Comparison of ENCODE assay signal across 10 cellular contexts in the genomic region with DNA sequence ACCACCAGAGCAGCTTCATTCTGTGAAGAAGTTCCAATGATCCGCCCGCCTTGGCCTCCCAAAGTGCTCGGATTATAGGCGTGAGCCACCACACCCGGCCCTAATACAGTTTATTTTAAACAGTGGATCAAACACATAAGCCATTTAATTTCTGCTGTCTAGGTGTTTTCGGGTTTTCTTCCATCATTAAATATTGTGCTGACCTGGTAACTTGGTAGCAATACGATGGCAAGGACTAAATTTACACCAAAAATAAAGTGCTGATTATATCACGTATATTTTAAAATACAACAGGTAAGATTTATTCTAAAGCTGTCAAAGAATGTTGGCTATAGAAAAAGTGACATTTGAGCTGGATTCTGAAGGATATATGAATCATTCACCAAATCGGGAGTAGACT. TPM values are rescaled to one million over a fixed set of nuclear protein-coding genes. Genes with fewer than 3 reads are reported as not detected.
DNase-seq lines count a peak whose midpoint lies in the region; ATAC-seq, FAIRE-seq and TF ChIP-seq lines count a peak whose summit lies in the region.
"Had no signal": no experiment of that assay in that cellular context is flagged by ENCODE, and none has a peak within 500 bp of the region (broad histone marks: within the 10 kb centered on the region; RNA-seq: fewer than 3 reads in every experiment).

No MANE protein-coding gene starts in this region.

- H3K27ac ChIP-seq in keratinocyte (ENCODE audit: control insufficient read depth, insufficient read depth, low read length) (peak overlapping the region; percentile 88), stomach smooth muscle (ENCODE audit: low read length) (no peak overlapping the region)

- no peak overlapping the region for H2AFZ ChIP-seq in keratinocyte (ENCODE audit: control insufficient read depth, low read length)

- dilution Hi-C loops in keratinocyte (cut with MboI; ENCODE audit: extremely low pct_ligation_motif_present, low sequenced_read_pairs): no loop called here

- CTCF ChIA-PET in activated CD4-positive, alpha-beta T cell treated with anti-CD3 and anti-CD28 coated beads for 36 hours (lab: Charles Lee): interaction anchor here (1.5 to 3.2 kb wide), 4 partner anchors 15 to 142 kb away, joined by 3 to 21 read pairs (median 10); partner anchors contain the start of gene NUDT15

- peak overlapping the region; percentile 97 for H3K4me3 Mint-ChIP-seq in activated CD4-positive, alpha-beta T cell treated with anti-CD3 and anti-CD28 coated beads for 36 hours
- H3K4me3 Mint-ChIP-seq in activated T-helper 2 cell treated with anti-CD3 and anti-CD28 coated beads, Interferon-gamma antibody, Interleukin-2, Interleukin-4, amounts not matched to agents 10 μg/mL and 5 μg/mL and 100 μg/mL, durations not matched to agents 14 hours and 24 hours and 36 hours (ENCODE audit: low read depth): peak overlapping the region; percentile 99

- no peak for DNase-seq in activated CD4-positive, alpha-beta T cell treated with anti-CD3 and anti-CD28 coated beads for 36 hours
- DNase-seq in activated CD4-positive, alpha-beta T cell treated with anti-CD3 and anti-CD28 coated beads, Interleukin-2, amount 50 U/mL, for 48 hours: no peak
- DNase-seq in activated T-helper 2 cell treated with anti-CD3 and anti-CD28 coated beads, Interferon-gamma antibody, Interleukin-2, Interleukin-4, amounts not matched to agents 10 μg/mL and 5 μg/mL and 100 μg/mL, durations not matched to agents 14 hours and 24 hours and 36 hours (ENCODE audit: low spot score): no peak
- DNase-seq in keratinocyte (ENCODE audit: low read depth, low spot score) (no peak), NCI-H524 (lab: John Stamatoyannopoulos, UW) (no peak)
- no peak for DNase-seq in stimulated activated CD4-positive, alpha-beta T cell treated with anti-CD3 and anti-CD28 coated beads, Interleukin-4, amount 100 ng/mL, for 4 hours
- DNase-seq: activated gamma-delta T cell, NCI-H187 had no signal

- peaks cover 7% of the 10 kb centered on the region for H3K36me3 Mint-ChIP-seq in activated CD4-positive, alpha-beta T cell treated with anti-CD3 and anti-CD28 coated beads for 36 hours (ENCODE audit: low read depth)
- peaks cover 24% of the 10 kb centered on the region for H3K36me3 Mint-ChIP-seq in activated T-helper 2 cell treated with anti-CD3 and anti-CD28 coated beads, Interferon-gamma antibody, Interleukin-2, Interleukin-4, amounts not matched to agents 10 μg/mL and 5 μg/mL and 100 μg/mL, durations not matched to agents 14 hours and 24 hours and 36 hours (ENCODE audit: low read depth)

- intact Hi-C loops in activated CD4-positive, alpha-beta T cell treated with anti-CD3 and anti-CD28 coated beads for 36 hours (cut with DNase I, micrococcal nuclease): loop anchor here in 1 of 2 experiments (10.0 kb wide), 2 partner anchors 299 to 881 kb away; partner anchors contain the start of gene FNDC3A
- intact Hi-C loops in activated T-helper 2 cell treated with anti-CD3 and anti-CD28 coated beads, Interferon-gamma antibody, Interleukin-2, Interleukin-4, amounts not matched to agents 10 μg/mL and 5 μg/mL and 100 μg/mL, durations not matched to agents 14 hours and 24 hours and 36 hours (cut with micrococcal nuclease): no loop called here

- H3K4me1 Mint-ChIP-seq in activated CD4-positive, alpha-beta T cell treated with anti-CD3 and anti-CD28 coated beads for 36 hours: peaks cover 40% of the 10 kb centered on the region
- peaks cover 32% of the 10 kb centered on the region for H3K4me1 Mint-ChIP-seq in activated T-helper 2 cell treated with anti-CD3 and anti-CD28 coated beads, Interferon-gamma antibody, Interleukin-2, Interleukin-4, amounts not matched to agents 10 μg/mL and 5 μg/mL and 100 μg/mL, durations not matched to agents 14 hours and 24 hours and 36 hours (ENCODE audit: low read depth)

- peak overlapping the region; percentile 95 to 97 (median 96) for H3K4me3 ChIP-seq in keratinocyte (ENCODE audit: control insufficient read depth in 2 of 3, extremely low read depth in 1 of 3, insufficient read depth in 2 of 3, low read depth in 1 of 3, low read length in 3 of 3)
- peak overlapping the region; percentile 92 to 94 for H3K4me3 ChIP-seq in stomach smooth muscle (ENCODE audit: low read length in 2 of 2)

- TF ChIP-seq CTCF in keratinocyte (optimal IDR thresholded peaks at IDR 0.05 in 1 of 3, IDR thresholded peaks at IDR 0.05 in 1 of 3, conservative IDR thresholded peaks at IDR 0.05 in 1 of 3; ENCODE audit: extremely low read depth in 1 of 3, insufficient read depth in 2 of 3, low read length in 3 of 3): no peak

- H3K4me1 ChIP-seq in keratinocyte (ENCODE audit: control insufficient read depth, extremely low read depth, insufficient read depth, low read length): peaks cover 15% of the 10 kb centered on the region
- H3K4me1 ChIP-seq in stomach smooth muscle (ENCODE audit: control insufficient read depth, insufficient read depth, low read length): peaks cover 16% of the 10 kb centered on the region

- H3K9ac ChIP-seq in keratinocyte (ENCODE audit: control insufficient read depth, extremely low read depth, insufficient read depth, low read length) (peak overlapping the region; percentile 95), stomach smooth muscle (ENCODE audit: low read length in 2 of 2) (peak overlapping the region in 1 of 2 donors; percentile 96)

- no peak for ATAC-seq in activated CD4-positive, alpha-beta T cell treated with anti-CD3 and anti-CD28 coated beads for 36 hours
- no peak for ATAC-seq in HG02759 (IDR thresholded peaks at IDR 0.05; ENCODE audit: unreplicated experiment)

- H3K9me3 ChIP-seq in keratinocyte (ENCODE audit: control insufficient read depth, low read depth, low read length): no peaks in the 10 kb centered on the region
- H3K9me3 ChIP-seq in stomach smooth muscle (ENCODE audit: control insufficient read depth in 2 of 2, low read length in 2 of 2): no peaks in the 10 kb centered on the region

- no peaks in the 10 kb centered on the region for H3K27me3 ChIP-seq in keratinocyte (ENCODE audit: control insufficient read depth, extremely low read depth, insufficient read depth, low read length)
- no peaks in the 10 kb centered on the region for H3K27me3 ChIP-seq in stomach smooth muscle (ENCODE audit: control insufficient read depth in 1 of 2, insufficient read depth in 2 of 2, low read length in 2 of 2)

- peaks cover 63% of the 10 kb centered on the region for H3K79me2 ChIP-seq in keratinocyte (ENCODE audit: control insufficient read depth, insufficient read depth, low read length)

- H3K36me3 ChIP-seq in keratinocyte (ENCODE audit: control insufficient read depth in 2 of 2, extremely low read depth in 1 of 2, insufficient read depth in 2 of 2, low read length in 2 of 2): peaks cover 2 to 8% of the 10 kb centered on the region in 2 experiments
- no peaks in the 10 kb centered on the region for H3K36me3 ChIP-seq in stomach smooth muscle (ENCODE audit: control insufficient read depth in 2 of 2, insufficient read depth in 2 of 2, low read length in 2 of 2)

- peaks cover 2% of the 10 kb centered on the region for H3K9me3 Mint-ChIP-seq in activated CD4-positive, alpha-beta T cell treated with anti-CD3 and anti-CD28 coated beads for 36 hours (ENCODE audit: low read depth)
- H3K9me3 Mint-ChIP-seq in activated T-helper 2 cell treated with anti-CD3 and anti-CD28 coated beads, Interferon-gamma antibody, Interleukin-2, Interleukin-4, amounts not matched to agents 10 μg/mL and 5 μg/mL and 100 μg/mL, durations not matched to agents 14 hours and 24 hours and 36 hours: peaks cover 4% of the 10 kb centered on the region

- H3K27ac Mint-ChIP-seq in activated CD4-positive, alpha-beta T cell treated with anti-CD3 and anti-CD28 coated beads for 36 hours: peak overlapping the region; percentile 92
- peak overlapping the region; percentile 95 for H3K27ac Mint-ChIP-seq in activated T-helper 2 cell treated with anti-CD3 and anti-CD28 coated beads, Interferon-gamma antibody, Interleukin-2, Interleukin-4, amounts not matched to agents 10 μg/mL and 5 μg/mL and 100 μg/mL, durations not matched to agents 14 hours and 24 hours and 36 hours

- peaks cover 3% of the 10 kb centered on the region for H4K20me1 ChIP-seq in keratinocyte (ENCODE audit: control insufficient read depth, extremely low read depth, insufficient read depth, low read length)

- H3K4me2 ChIP-seq in keratinocyte (ENCODE audit: control insufficient read depth, extremely low read depth, insufficient read depth, low read depth, low read length): peak overlapping the region; percentile 99

- H3K9me1 ChIP-seq in keratinocyte (ENCODE audit: control insufficient read depth, extremely low read depth, insufficient read depth, low read length): no peaks in the 10 kb centered on the region

- no peaks in the 10 kb centered on the region for H3K27me3 Mint-ChIP-seq in activated CD4-positive, alpha-beta T cell treated with anti-CD3 and anti-CD28 coated beads for 36 hours
- peaks cover under 1% of the 10 kb centered on the region for H3K27me3 Mint-ChIP-seq in activated T-helper 2 cell treated with anti-CD3 and anti-CD28 coated beads, Interferon-gamma antibody, Interleukin-2, Interleukin-4, amounts not matched to agents 10 μg/mL and 5 μg/mL and 100 μg/mL, durations not matched to agents 14 hours and 24 hours and 36 hours (ENCODE audit: low read depth)

- FAIRE-seq in keratinocyte (lab: Jason Lieb, UNC): no peak

- POLR2A ChIA-PET in activated CD4-positive, alpha-beta T cell treated with anti-CD3 and anti-CD28 coated beads for 36 hours (lab: Charles Lee): no interaction called here

RNA-seq across cellular contexts. Expression of gene MED4, which starts 1.3 kb away (rescaled TPM):
- 10 to 100 TPM; 53.5 to 62.7 TPM for total RNA-seq in activated CD4-positive, alpha-beta T cell treated with anti-CD3 and anti-CD28 coated beads for 36 hours
- total RNA-seq in activated T-helper 2 cell treated with anti-CD3 and anti-CD28 coated beads, Interferon-gamma antibody, Interleukin-2, Interleukin-4, amounts not matched to agents 10 μg/mL and 5 μg/mL and 100 μg/mL, durations not matched to agents 14 hours and 24 hours and 36 hours: 56.1 and 56.3 TPM in 2 replicates
- 49.5 to 62.4 TPM (median 51.2 TPM) in 3 replicates for polyA plus RNA-seq in keratinocyte
- polyA plus RNA-seq in keratinocyte (2011; ENCODE audit: low read depth): 120 TPM
- 43.9 and 69.2 TPM in 2 replicates for polyA plus RNA-seq in keratinocyte (2011; cell fraction: cytosol; rRNA removed)
- polyA plus RNA-seq in keratinocyte (2011; cell fraction: nucleus; rRNA removed): 30.0 and 37.0 TPM in 2 replicates
- polyA plus RNA-seq in keratinocyte (2012; ENCODE audit: low replicate concordance): 36.8 and 49.4 TPM in 2 replicates
- 11.6 to 19.8 TPM (median 15.4 TPM) in 3 replicates for polyA minus RNA-seq in keratinocyte
- polyA minus RNA-seq in keratinocyte (2011; cell fraction: cytosol; rRNA and poly(A)+ RNA removed): 12.1 TPM
- 4.2 and 13.4 TPM in 2 replicates for polyA minus RNA-seq in keratinocyte (2011; cell fraction: nucleus; rRNA and poly(A)+ RNA removed)

RNA-seq across cellular contexts. Expression of gene NUDT15, which starts 56.1 kb away (rescaled TPM):
- total RNA-seq in activated CD4-positive, alpha-beta T cell treated with anti-CD3 and anti-CD28 coated beads for 36 hours: 10 to 100 TPM; 12.3 to 18.2 TPM
- total RNA-seq in activated T-helper 2 cell treated with anti-CD3 and anti-CD28 coated beads, Interferon-gamma antibody, Interleukin-2, Interleukin-4, amounts not matched to agents 10 μg/mL and 5 μg/mL and 100 μg/mL, durations not matched to agents 14 hours and 24 hours and 36 hours: 12.2 and 15.9 TPM in 2 replicates
- polyA plus RNA-seq in keratinocyte: 19.4 to 41.1 TPM (median 24.5 TPM) in 3 replicates
- polyA plus RNA-seq in keratinocyte (2011; ENCODE audit: low read depth): 3.5 TPM
- 16.5 and 27.2 TPM in 2 replicates for polyA plus RNA-seq in keratinocyte (2011; cell fraction: cytosol; rRNA removed)
- polyA plus RNA-seq in keratinocyte (2011; cell fraction: nucleus; rRNA removed): 7.7 and 8.0 TPM in 2 replicates
- 11.5 and 26.1 TPM in 2 replicates for polyA plus RNA-seq in keratinocyte (2012; ENCODE audit: low replicate concordance)
- 3.4 to 8.5 TPM (median 7.7 TPM) in 3 replicates for polyA minus RNA-seq in keratinocyte
- 9.8 TPM for polyA minus RNA-seq in keratinocyte (2011; cell fraction: cytosol; rRNA and poly(A)+ RNA removed)
- 2.3 and 3.5 TPM in 2 replicates for polyA minus RNA-seq in keratinocyte (2011; cell fraction: nucleus; rRNA and poly(A)+ RNA removed)
